In the genomic region with DNA sequence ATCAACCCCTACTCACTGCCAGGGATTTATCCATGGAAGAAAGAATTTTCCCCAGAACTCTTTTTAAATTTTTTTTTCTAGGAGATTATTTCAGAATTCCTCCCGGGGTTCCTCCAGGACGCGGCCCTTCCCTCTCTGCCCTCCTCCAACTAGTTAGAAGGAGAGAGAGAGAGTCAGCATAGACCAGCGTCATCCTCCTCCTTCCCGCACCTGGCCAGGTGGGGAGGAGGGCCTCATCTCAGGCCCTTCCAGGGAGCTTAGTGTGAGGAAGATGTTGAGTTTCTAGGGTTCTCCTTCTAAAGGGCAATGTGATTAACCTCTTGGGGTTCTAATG, we compare ENCODE assay signal across 12 cellular contexts.
A peak's percentile ranks its signal among the peaks of the same experiment; 100 is the strongest.
DNase-seq lines count a peak whose midpoint lies in the region; ATAC-seq and TF ChIP-seq lines count a peak whose summit lies in the region.
"Had no signal": no experiment of that assay in that cellular context is flagged by ENCODE, and none has a peak within 500 bp of the region (broad histone marks: within the 10 kb centered on the region; RNA-seq: fewer than 3 reads in every experiment).

No MANE protein-coding gene starts in this region.

- peaks cover 25 to 30% of the 10 kb centered on the region in 2 donors for H3K4me1 ChIP-seq in mucosa of rectum (ENCODE audit: control insufficient read depth in 2 of 2, insufficient read depth in 2 of 2, low read length in 2 of 2)

- peak overlapping the region; percentile 3 for H3K27ac Mint-ChIP-seq in activated naive CD8-positive, alpha-beta T cell
- no peak overlapping the region for H3K27ac Mint-ChIP-seq in activated naive CD8-positive, alpha-beta T cell treated with anti-CD3 and anti-CD28 coated beads for 36 hours
- H3K27ac Mint-ChIP-seq in activated naive CD8-positive, alpha-beta T cell treated with anti-CD3 and anti-CD28 coated beads, Interleukin-2, amount 50 U/mL, for 24 hours = no peak overlapping the region
- H3K27ac Mint-ChIP-seq in type B pancreatic cell = no peak overlapping the region

- peaks cover 13% of the 10 kb centered on the region for H3K27me3 Mint-ChIP-seq in activated naive CD8-positive, alpha-beta T cell
- peaks cover 51% of the 10 kb centered on the region for H3K27me3 Mint-ChIP-seq in activated naive CD8-positive, alpha-beta T cell treated with anti-CD3 and anti-CD28 coated beads for 36 hours
- peaks cover 40% of the 10 kb centered on the region for H3K27me3 Mint-ChIP-seq in activated naive CD8-positive, alpha-beta T cell treated with anti-CD3 and anti-CD28 coated beads, Interleukin-2, amount 50 U/mL, for 24 hours
- peaks cover 74% of the 10 kb centered on the region for H3K27me3 Mint-ChIP-seq in type B pancreatic cell

- H3K36me3 ChIP-seq in mucosa of rectum (ENCODE audit: control insufficient read depth in 2 of 2, insufficient read depth in 2 of 2, low read length in 2 of 2) = no peaks in the 10 kb centered on the region
- H3K36me3 ChIP-seq: heart right ventricle had no signal

- H3K4me1 Mint-ChIP-seq in activated naive CD8-positive, alpha-beta T cell (ENCODE audit: low read depth) = peaks cover 12% of the 10 kb centered on the region
- peaks cover 10% of the 10 kb centered on the region for H3K4me1 Mint-ChIP-seq in activated naive CD8-positive, alpha-beta T cell treated with anti-CD3 and anti-CD28 coated beads for 36 hours
- H3K4me1 Mint-ChIP-seq in activated naive CD8-positive, alpha-beta T cell treated with anti-CD3 and anti-CD28 coated beads, Interleukin-2, amount 50 U/mL, for 24 hours = peaks cover 5% of the 10 kb centered on the region
- H3K4me1 Mint-ChIP-seq in type B pancreatic cell (ENCODE audit: unreplicated experiment) = peaks cover 4% of the 10 kb centered on the region

- no peak for ATAC-seq in activated naive CD8-positive, alpha-beta T cell treated with anti-CD3 and anti-CD28 coated beads, Interleukin-2, amount 50 U/mL, for 24 hours
- ATAC-seq in GM18868 (IDR thresholded peaks at IDR 0.05; ENCODE audit: unreplicated experiment) = no peak

- H3K27me3 ChIP-seq in mucosa of rectum (ENCODE audit: control insufficient read depth in 2 of 2, insufficient read depth in 2 of 2, low read length in 2 of 2) = peaks cover 2 to 11% of the 10 kb centered on the region in 2 donors

- H3K9me3 ChIP-seq in mucosa of rectum (ENCODE audit: control insufficient read depth in 2 of 2, low read length in 2 of 2) = no peaks in the 10 kb centered on the region
- H3K9me3 ChIP-seq: heart right ventricle had no signal

- peak overlapping the region; percentile 13 to 35 for H3K27ac ChIP-seq in mucosa of rectum (ENCODE audit: low read depth in 2 of 2, low read length in 2 of 2)

- no peaks in the 10 kb centered on the region for H3K36me3 Mint-ChIP-seq in activated naive CD8-positive, alpha-beta T cell
- no peaks in the 10 kb centered on the region for H3K36me3 Mint-ChIP-seq in activated naive CD8-positive, alpha-beta T cell treated with anti-CD3 and anti-CD28 coated beads for 36 hours
- H3K36me3 Mint-ChIP-seq in activated naive CD8-positive, alpha-beta T cell treated with anti-CD3 and anti-CD28 coated beads, Interleukin-2, amount 50 U/mL, for 24 hours (ENCODE audit: low read depth) = no peaks in the 10 kb centered on the region
- H3K36me3 Mint-ChIP-seq in type B pancreatic cell = no peaks in the 10 kb centered on the region

- peak overlapping the region; percentile 28 to 48 for H3K4me3 ChIP-seq in mucosa of rectum (ENCODE audit: low read length in 2 of 2)

- no peaks in the 10 kb centered on the region for H3K9me3 Mint-ChIP-seq in activated naive CD8-positive, alpha-beta T cell (ENCODE audit: low read depth)
- no peaks in the 10 kb centered on the region for H3K9me3 Mint-ChIP-seq in activated naive CD8-positive, alpha-beta T cell treated with anti-CD3 and anti-CD28 coated beads for 36 hours
- no peaks in the 10 kb centered on the region for H3K9me3 Mint-ChIP-seq in activated naive CD8-positive, alpha-beta T cell treated with anti-CD3 and anti-CD28 coated beads, Interleukin-2, amount 50 U/mL, for 24 hours
- H3K9me3 Mint-ChIP-seq in type B pancreatic cell = no peaks in the 10 kb centered on the region

- TF ChIP-seq CTCF in type B pancreatic cell (conservative IDR thresholded peaks at IDR 0.05) = no peak

- H3K9ac ChIP-seq in mucosa of rectum (ENCODE audit: low read depth in 1 of 2, low read length in 2 of 2) = peak overlapping the region in 1 of 2 donors; percentile 69

- DNase-seq in activated naive CD8-positive, alpha-beta T cell treated with anti-CD3 and anti-CD28 coated beads for 36 hours = no peak
- DNase-seq in activated naive CD8-positive, alpha-beta T cell treated with anti-CD3 and anti-CD28 coated beads, Interleukin-2, amount 50 U/mL, for 24 hours = no peak
- DNase-seq in type B pancreatic cell (ENCODE audit: extremely low spot score, unreplicated experiment) (peak; percentile 29), germinal center (ENCODE audit: low spot score) (no peak), SKM-1 treated with dmso at 0.1 percent for 144 hours (lab: John Stamatoyannopoulos, UW; ENCODE audit: unreplicated experiment) (no peak)
- DNase-seq: HCEC 1CT, heart right ventricle, NCI-H2029, NCI-H526 treated with DMSO at 0.1 percent for 48 hours had no signal

- peak overlapping the region; percentile 73 for H3K4me3 Mint-ChIP-seq in activated naive CD8-positive, alpha-beta T cell
- no peak overlapping the region for H3K4me3 Mint-ChIP-seq in activated naive CD8-positive, alpha-beta T cell treated with anti-CD3 and anti-CD28 coated beads for 36 hours
- H3K4me3 Mint-ChIP-seq in activated naive CD8-positive, alpha-beta T cell treated with anti-CD3 and anti-CD28 coated beads, Interleukin-2, amount 50 U/mL, for 24 hours = peak overlapping the region; percentile 45
- H3K4me3 Mint-ChIP-seq in type B pancreatic cell = peak overlapping the region; percentile 75
